In the genomic region with DNA sequence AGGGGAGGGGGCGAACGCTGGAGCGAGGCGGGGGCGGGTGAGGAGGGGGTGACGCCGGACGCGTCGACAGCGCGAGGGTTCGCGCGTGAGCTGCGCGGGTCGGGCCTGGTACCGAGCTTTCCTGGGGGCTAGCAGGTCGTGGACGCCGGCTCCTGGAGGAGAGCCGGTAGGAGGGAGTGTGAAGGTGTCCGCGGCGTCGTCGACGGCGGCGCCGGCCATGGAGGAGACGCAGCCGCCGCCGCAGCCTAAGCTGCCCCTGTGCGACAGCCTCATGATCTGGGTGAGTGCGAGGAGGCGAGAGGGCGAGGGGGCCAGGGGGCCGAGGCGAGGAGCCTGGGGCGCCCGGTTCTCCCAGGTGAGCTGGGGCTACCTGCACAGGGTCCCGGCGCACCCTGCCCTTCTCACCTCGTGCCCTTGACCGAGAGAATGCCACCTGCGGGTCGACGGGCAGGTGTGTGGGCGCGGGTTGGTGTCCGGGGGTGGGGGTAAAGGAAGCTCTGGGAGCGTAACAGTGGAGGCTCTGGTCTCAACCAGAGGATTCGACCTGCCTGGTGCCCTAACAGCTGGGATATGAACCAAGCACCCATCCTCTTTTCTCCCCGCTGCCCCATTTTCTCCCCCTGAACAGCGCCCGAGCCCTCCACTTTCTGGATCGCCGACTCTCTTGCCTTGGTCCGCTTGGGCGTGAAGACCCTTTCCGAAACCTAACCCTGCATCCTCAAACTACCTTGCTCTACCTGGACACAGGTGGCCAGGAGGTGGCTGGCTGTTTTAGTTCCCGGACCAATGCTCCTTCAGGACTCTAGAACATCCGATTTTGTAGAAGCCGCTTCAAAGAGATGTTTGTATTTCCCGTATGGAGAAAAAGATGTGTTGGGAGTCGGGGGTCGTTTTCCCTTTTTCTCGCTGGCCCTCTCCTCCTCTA, we compare ENCODE assay signal across 1 cellular context.
TF ChIP-seq lines count a peak whose summit lies in the region.

HOOK1 (plus strand) TSS at position 49 of the 925 bp plus-strand sequence; CDS start at position 218, 169 bp downstream.

TF ChIP-seq in HepG2, 621 proteins besides CTCF, POLR2A, EP300 and RAD21 (continued from another document and continues in another):
- TF ChIP-seq HNF1A (IDR thresholded peaks at IDR 0.05; ENCODE audit: low read depth) (no peak), HNF1A (CRISPR knock-in tag; IDR thresholded peaks at IDR 0.05; ENCODE audit: borderline replicate concordance) (no peak), UBTF (CRISPR knock-in tag; IDR thresholded peaks at IDR 0.05) (no peak; the same call in 1 of the 2 replicates), CBX2 (IDR thresholded peaks at IDR 0.05; ENCODE audit: low read depth, low read length) (no peak), CBX2 (CRISPR knock-in tag; IDR thresholded peaks at IDR 0.05; ENCODE audit: low read depth) (no peak), TBL1XR1 (IDR thresholded peaks at IDR 0.05; ENCODE audit: borderline replicate concordance, low read length, partially characterized antibody) (no peak), IKZF4 (CRISPR knock-in tag; IDR thresholded peaks at IDR 0.05; ENCODE audit: borderline replicate concordance, low read depth, not compliant biosample characterization) (peak; percentile 86), ZMYM4 (CRISPR knock-in tag; IDR thresholded peaks at IDR 0.05) (peak; percentile 50; the same call in 1 of the 2 replicates), MED8 (CRISPR knock-in tag; IDR thresholded peaks at IDR 0.05; ENCODE audit: insufficient replicate concordance) (no peak), NR2F2 (IDR thresholded peaks at IDR 0.05; ENCODE audit: borderline replicate concordance, low read depth) (no peak), ELF3 (CRISPR knock-in tag; IDR thresholded peaks at IDR 0.05) (no peak), PPARG (CRISPR knock-in tag; conservative IDR thresholded peaks at IDR 0.05) (no peak), XRCC5 (optimal IDR thresholded peaks at IDR 0.05; ENCODE audit: low read length) (no peak), NFE2 (CRISPR knock-in tag; IDR thresholded peaks at IDR 0.05) (no peak), ZSCAN20 (CRISPR knock-in tag; IDR thresholded peaks at IDR 0.05; ENCODE audit: borderline replicate concordance) (peak; percentile 88), RNF219 (CRISPR knock-in tag; IDR thresholded peaks at IDR 0.05) (no peak), ZC3H13 (CRISPR knock-in tag; IDR thresholded peaks at IDR 0.05) (no peak), ZFY (CRISPR knock-in tag; IDR thresholded peaks at IDR 0.05) (peak; percentile 71), MAZ (IDR thresholded peaks at IDR 0.05; ENCODE audit: borderline replicate concordance, low read depth, low read length) (no peak), MAZ (CRISPR knock-in tag; IDR thresholded peaks at IDR 0.05; ENCODE audit: low read depth) (peak; percentile 72), U2AF2 (IDR thresholded peaks at IDR 0.05; ENCODE audit: low read depth, low read length) (no peak), KMT2A (CRISPR knock-in tag; IDR thresholded peaks at IDR 0.05) (peak; percentile 69), SALL1 (CRISPR knock-in tag; IDR thresholded peaks at IDR 0.05) (peak; percentile 67; the same call in 1 of the 2 replicates), SP2 (CRISPR knock-in tag; IDR thresholded peaks at IDR 0.05) (no peak), MZF1 (CRISPR knock-in tag; IDR thresholded peaks at IDR 0.05; ENCODE audit: borderline replicate concordance) (no peak), HBP1 (CRISPR knock-in tag; IDR thresholded peaks at IDR 0.05; ENCODE audit: low read depth) (no peak), ZNF124 (CRISPR knock-in tag; IDR thresholded peaks at IDR 0.05) (no peak), HNRNPUL1 (IDR thresholded peaks at IDR 0.05; ENCODE audit: low read depth, low read length) (no peak), ZNF567 (CRISPR knock-in tag; IDR thresholded peaks at IDR 0.05; ENCODE audit: borderline replicate concordance) (0 out of 2 replicates have a peak, but pooled peaks have one; percentile 50), PHF5A (CRISPR knock-in tag; IDR thresholded peaks at IDR 0.05; ENCODE audit: low read depth, unreplicated experiment) (no peak), ZNF75D (CRISPR knock-in tag; IDR thresholded peaks at IDR 0.05; ENCODE audit: borderline replicate concordance) (no peak), HNF4A (CRISPR knock-in tag; IDR thresholded peaks at IDR 0.05) (no peak), CHCHD3 (CRISPR knock-in tag; IDR thresholded peaks at IDR 0.05) (0 out of 2 replicates have a peak, but pooled peaks have one; percentile 70), SRF (IDR thresholded peaks at IDR 0.05; ENCODE audit: low read depth, low read length) (no peak), ZNF577 (CRISPR knock-in tag; IDR thresholded peaks at IDR 0.05; ENCODE audit: borderline replicate concordance, low read depth) (no peak), ZNF550 (CRISPR knock-in tag; IDR thresholded peaks at IDR 0.05; ENCODE audit: borderline replicate concordance) (no peak), RFX3 (CRISPR knock-in tag; IDR thresholded peaks at IDR 0.05) (no peak), ARNTL (CRISPR knock-in tag; IDR thresholded peaks at IDR 0.05) (no peak), DPF2 (CRISPR knock-in tag; IDR thresholded peaks at IDR 0.05; ENCODE audit: borderline replicate concordance, low read depth) (no peak), POLR2AphosphoS5 (IDR thresholded peaks at IDR 0.05; ENCODE audit: low read depth, low read length) (no peak; the same call in 1 of the 2 replicates), SMAD9 (CRISPR knock-in tag; IDR thresholded peaks at IDR 0.05) (no peak), ZNF879 (CRISPR knock-in tag; IDR thresholded peaks at IDR 0.05) (peak; percentile 74; the same call in 1 of the 2 replicates), CBX5 (CRISPR knock-in tag; IDR thresholded peaks at IDR 0.05; ENCODE audit: borderline replicate concordance) (no peak), RBFOX2 (IDR thresholded peaks at IDR 0.05; ENCODE audit: low read depth, low read length) (peak; percentile 77), ZNF264 (CRISPR knock-in tag; IDR thresholded peaks at IDR 0.05) (no peak), CCAR2 (optimal IDR thresholded peaks at IDR 0.05; ENCODE audit: low read depth, low read length) (no peak)
- TF ChIP-seq, protein P1, sequence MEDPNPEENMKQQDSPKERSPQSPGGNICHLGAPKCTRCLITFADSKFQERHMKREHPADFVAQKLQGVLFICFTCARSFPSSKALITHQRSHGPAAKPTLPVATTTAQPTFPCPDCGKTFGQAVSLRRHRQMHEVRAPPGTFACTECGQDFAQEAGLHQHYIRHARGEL (CRISPR knock-in tag; IDR thresholded peaks at IDR 0.05), result no peak
- TF ChIP-seq, protein P2, sequence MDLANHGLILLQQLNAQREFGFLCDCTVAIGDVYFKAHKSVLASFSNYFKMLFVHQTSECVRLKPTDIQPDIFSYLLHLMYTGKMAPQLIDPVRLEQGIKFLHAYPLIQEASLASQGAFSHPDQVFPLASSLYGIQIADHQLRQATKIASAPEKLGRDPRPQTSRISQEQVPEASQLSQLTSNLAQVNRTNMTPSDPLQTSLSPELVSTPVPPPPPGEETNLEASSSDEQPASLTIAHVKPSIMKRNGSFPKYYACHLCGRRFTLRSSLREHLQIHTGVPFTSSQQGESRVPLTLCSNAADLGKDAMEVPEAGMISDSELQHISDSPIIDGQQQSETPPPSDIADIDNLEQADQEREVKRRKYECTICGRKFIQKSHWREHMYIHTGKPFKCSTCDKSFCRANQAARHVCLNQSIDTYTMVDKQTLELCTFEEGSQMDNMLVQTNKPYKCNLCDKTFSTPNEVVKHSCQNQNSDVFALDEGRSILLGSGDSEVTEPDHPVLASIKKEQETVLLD (CRISPR knock-in tag; IDR thresholded peaks at IDR 0.05; ENCODE audit: low read depth), result no peak
- TF ChIP-seq, protein P3, sequence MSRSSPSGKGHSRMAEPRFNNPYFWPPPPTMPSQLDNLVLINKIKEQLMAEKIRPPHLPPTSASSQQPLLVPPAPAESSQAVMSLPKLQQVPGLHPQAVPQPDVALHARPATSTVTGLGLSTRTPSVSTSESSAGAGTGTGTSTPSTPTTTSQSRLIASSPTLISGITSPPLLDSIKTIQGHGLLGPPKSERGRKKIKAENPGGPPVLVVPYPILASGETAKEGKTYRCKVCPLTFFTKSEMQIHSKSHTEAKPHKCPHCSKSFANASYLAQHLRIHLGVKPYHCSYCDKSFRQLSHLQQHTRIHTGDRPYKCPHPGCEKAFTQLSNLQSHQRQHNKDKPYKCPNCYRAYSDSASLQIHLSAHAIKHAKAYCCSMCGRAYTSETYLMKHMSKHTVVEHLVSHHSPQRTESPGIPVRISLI (CRISPR knock-in tag; IDR thresholded peaks at IDR 0.05; ENCODE audit: borderline replicate concordance), result no peak
